In genomic region chr2:52238782-52239181, GRCh38 we compare ENCODE assay signal across 17 cellular contexts.
DNase-seq lines count a peak whose midpoint lies in the region; TF ChIP-seq lines count a peak whose summit lies in the region.
"Had no signal": no experiment of that assay in that cellular context is flagged by ENCODE, and none has a peak within 500 bp of the region (broad histone marks: within the 10 kb centered on the region; RNA-seq: fewer than 3 reads in every experiment).

No MANE protein-coding gene starts in this region.

- no peak overlapping the region for H3K18ac ChIP-seq in H9 (ENCODE audit: insufficient read length, low read depth, low read length)

- H3K4me2 ChIP-seq in H9 (ENCODE audit: insufficient read depth, insufficient read length, low read length) = no peak overlapping the region
- H3K4me2 ChIP-seq in neural progenitor cell = no peak overlapping the region
- H3K4me2 ChIP-seq: PC-9 had no signal

- H3K27ac ChIP-seq in H9 (ENCODE audit: insufficient read length, low read depth, low read length) = no peak overlapping the region
- H3K27ac ChIP-seq in colonic mucosa = no peak overlapping the region
- H3K27ac ChIP-seq in neural progenitor cell = no peak overlapping the region
- H3K27ac ChIP-seq: C4-2B, PC-9, RWPE1 had no signal

- H3K79me1 ChIP-seq in H9 (ENCODE audit: insufficient read depth, low read depth, low read length, poor library complexity, severe bottlenecking) = no peaks in the 10 kb centered on the region

- intact Hi-C loops in colonic mucosa (cut with DNase I) = no loop called here

- H3K9ac ChIP-seq in H9 (ENCODE audit: extremely low read depth, insufficient read length, low read length) (no peak overlapping the region), colonic mucosa (ENCODE audit: low read depth in 2 of 2, low read length in 2 of 2) (no peak overlapping the region), neural progenitor cell (no peak overlapping the region)

- H3K9me3 ChIP-seq in H9 (ENCODE audit: control insufficient read depth, low read depth, low read length) (no peaks in the 10 kb centered on the region), colonic mucosa (no peaks in the 10 kb centered on the region), neural progenitor cell (ENCODE audit: low read depth) (no peaks in the 10 kb centered on the region)

- H3K4me3 ChIP-seq in colonic mucosa = no peak overlapping the region
- no peak overlapping the region for H3K4me3 ChIP-seq in neural progenitor cell
- H3K4me3 ChIP-seq: PC-9 had no signal

- no peak overlapping the region for H3K4ac ChIP-seq in H9 (ENCODE audit: low read depth, low read length)

- no peak overlapping the region for H4K8ac ChIP-seq in H9 (replicated peaks; ENCODE audit: insufficient read length, low read depth, low read length)

- no CpG with 5 or more reads among the region's 1 CpG for WGBS in H9 (ENCODE audit: extremely low coverage, insufficient read length, low lambda C conversion rate)

- H3K27ac Mint-ChIP-seq in H9 = peak overlapping the region in 2 of 3 experiments; percentile 27 to 91; a peak in 3 of 7 replicates
- no peak overlapping the region for H3K27ac Mint-ChIP-seq in neural progenitor cell

- H2BK15ac ChIP-seq in H9 (ENCODE audit: low read depth, low read length) = no peak overlapping the region

- H3K4me1 ChIP-seq in H9 (ENCODE audit: insufficient read depth, low read length) (peaks cover 3% of the 10 kb centered on the region; the same call in 1 of the 2 replicates), colonic mucosa (no peaks in the 10 kb centered on the region), neural progenitor cell (no peaks in the 10 kb centered on the region)

- H3K23me2 ChIP-seq in H9 (ENCODE audit: insufficient read length, low read depth, low read length, poor library complexity, severe bottlenecking) = no peaks in the 10 kb centered on the region

- peak; percentile 58 for DNase-seq in DMS53 treated with DMSO at 0.1 percent for 48 hours (lab: John Stamatoyannopoulos, UW; ENCODE audit: unreplicated experiment)
- peak; percentile 62 for DNase-seq in H9
- DNase-seq in NCI-H69 (lab: John Stamatoyannopoulos, UW) = peak; percentile 49
- DNase-seq in iPS DF 19.7 (ENCODE audit: low read depth, low spot score) = peak; percentile 23
- DNase-seq in colonic mucosa = no peak
- DNase-seq in activated gamma-delta T cell (lab: John Stamatoyannopoulos, UW) = no peak
- DNase-seq in neural progenitor cell (ENCODE audit: low spot score) = no peak
- DNase-seq: ACHN, GF-D8, IMR-90, NCI-H1417 treated with DMSO at 0.1 percent for 48 hours, NCI-H2081 treated with DMSO at 0.1 percent for 48 hours, NCI-H446, NCI-H82, PC-9 had no signal

- TF ChIP-seq CTCF in H9 (conservative IDR thresholded peaks at IDR 0.05) (no peak), colonic mucosa (IDR thresholded peaks at IDR 0.05) (no peak), neural progenitor cell (IDR thresholded peaks at IDR 0.05) (no peak)

- H3K4me1 Mint-ChIP-seq in H9 = peaks cover 5 to 18% of the 10 kb centered on the region in 2 experiments
- H3K4me1 Mint-ChIP-seq in neural progenitor cell = no peaks in the 10 kb centered on the region

- H3K14ac ChIP-seq in H9 (ENCODE audit: insufficient read depth, low read length) = no peak overlapping the region

- H3K23ac ChIP-seq in H9 (ENCODE audit: insufficient read length, low read depth, low read length) = no peak overlapping the region

- H3K79me2 ChIP-seq in H9 (ENCODE audit: insufficient read depth, low read length) (no peaks in the 10 kb centered on the region), neural progenitor cell (ENCODE audit: low read depth) (no peaks in the 10 kb centered on the region)

- H3K27me3 Mint-ChIP-seq in H9 (ENCODE audit: low read depth) (no peaks in the 10 kb centered on the region), neural progenitor cell (ENCODE audit: insufficient read depth, low read depth) (no peaks in the 10 kb centered on the region)

- H3K36me3 ChIP-seq in colonic mucosa (no peaks in the 10 kb centered on the region), neural progenitor cell (no peaks in the 10 kb centered on the region)

- H3T11ph ChIP-seq in H9 (ENCODE audit: low read length) = no peak overlapping the region

- no peak overlapping the region for H4K91ac ChIP-seq in H9 (ENCODE audit: insufficient read length, low read depth, low read length)

- no peak overlapping the region for H2BK12ac ChIP-seq in H9 (ENCODE audit: insufficient read length, low read depth, low read length)

- H2AK5ac ChIP-seq in H9 (ENCODE audit: insufficient read length, low read length) = no peak overlapping the region

- H3K27me3 ChIP-seq in H9 (ENCODE audit: insufficient read depth, low read length) (no peaks in the 10 kb centered on the region), colonic mucosa (no peaks in the 10 kb centered on the region), neural progenitor cell (no peaks in the 10 kb centered on the region)

- no peak overlapping the region for H3K4me3 Mint-ChIP-seq in H9
- H3K4me3 Mint-ChIP-seq in neural progenitor cell = no peak overlapping the region

- no peak overlapping the region for H4K5ac ChIP-seq in H9 (ENCODE audit: insufficient read length, low read depth, low read length)

- H2AFZ ChIP-seq in H9 (ENCODE audit: low read length) (no peak overlapping the region), neural progenitor cell (replicated peaks) (no peak overlapping the region)
- H2AFZ ChIP-seq: PC-9 had no signal

- H4K20me1 ChIP-seq in H9 (ENCODE audit: control insufficient read depth, insufficient read depth, insufficient read length) = no peaks in the 10 kb centered on the region
- no peaks in the 10 kb centered on the region for H4K20me1 ChIP-seq in neural progenitor cell (ENCODE audit: low read depth)

- no peak overlapping the region for H2BK5ac ChIP-seq in H9 (ENCODE audit: insufficient read length, low read length)

- no peaks in the 10 kb centered on the region for H3K36me3 Mint-ChIP-seq in H9 (ENCODE audit: insufficient read depth in 1 of 3, low read depth in 3 of 3)
- no peaks in the 10 kb centered on the region for H3K36me3 Mint-ChIP-seq in neural progenitor cell

- no peak overlapping the region for H2BK120ac ChIP-seq in H9 (ENCODE audit: low read depth, low read length, poor library complexity, severe bottlenecking)

- H2BK20ac ChIP-seq in H9 (ENCODE audit: low read depth, low read length, poor library complexity, severe bottlenecking) = no peak overlapping the region

- H3F3A ChIP-seq in neural progenitor cell (ENCODE audit: low read depth) = no peaks in the 10 kb centered on the region

- H3K9me3 Mint-ChIP-seq in H9 (no peaks in the 10 kb centered on the region; a peak in 1 of 5 replicates), neural progenitor cell (no peaks in the 10 kb centered on the region)

- H3K56ac ChIP-seq in H9 (ENCODE audit: insufficient read length, low read depth, low read length) = no peak overlapping the region

Comparison
In these comparisons a context has a peak if more than half of its experiments do, and no peak if none do; other contexts are left out.
1. DNase-seq: peak in DMS53 treated with DMSO at 0.1 percent for 48 hours (single experiment), H9 (single experiment), NCI-H69 (single experiment) and iPS DF 19.7 (single experiment); none in colonic mucosa (single experiment), activated gamma-delta T cell (single experiment) and neural progenitor cell (single experiment).